8 cellular contexts compared by ENCODE assay signal in the genomic region with DNA sequence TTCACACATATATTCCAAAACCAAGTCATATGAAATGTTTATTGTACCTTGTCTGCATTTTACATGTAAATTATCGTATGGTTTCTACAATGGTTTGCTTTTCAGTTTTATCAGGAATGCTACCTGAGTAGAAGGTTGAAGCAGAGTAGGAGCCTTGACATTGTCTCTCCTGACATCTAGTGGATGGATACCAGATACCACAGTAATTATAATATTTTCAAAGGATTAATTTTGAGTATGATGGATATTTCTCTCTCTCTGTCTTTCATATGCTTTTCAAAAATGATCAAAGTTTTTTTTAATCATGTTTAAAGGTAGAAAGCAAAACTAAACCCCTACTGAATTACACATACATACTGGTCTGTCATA.
DNase-seq lines count a peak whose midpoint lies in the region; ATAC-seq, FAIRE-seq and TF ChIP-seq lines count a peak whose summit lies in the region.

No MANE protein-coding gene starts in this region.

- DNase-seq in D721Med (ENCODE audit: insufficient read length, low spot score) (no peak), kidney (no peak)
- no peak for DNase-seq in activated CD8-positive, alpha-beta memory T cell treated with anti-CD3 and anti-CD28 coated beads, Interleukin-2, amount 50 U/mL, for 4 hours
- no peak for DNase-seq in activated naive CD4-positive, alpha-beta T cell (lab: John Stamatoyannopoulos, UW)
- DNase-seq in activated CD4-positive, alpha-beta T cell treated with anti-CD3 and anti-CD28 coated beads, Interleukin-2, amount 10 ng/mL, durations not matched to agents 24 days and 14 days: no peak

- H3K9ac ChIP-seq in kidney (ENCODE audit: low read length in 2 of 2): no peak overlapping the region

- no peak overlapping the region for H3K4me3 Mint-ChIP-seq in activated CD4-positive, alpha-beta T cell treated with anti-CD3 and anti-CD28 coated beads, Interleukin-2, amount 10 ng/mL, durations not matched to agents 24 days and 14 days

- ATAC-seq in GM19397 (IDR thresholded peaks at IDR 0.05; ENCODE audit: unreplicated experiment) (peak; percentile 60), HG03558 (IDR thresholded peaks at IDR 0.05; ENCODE audit: extremely low read depth, unreplicated experiment) (peak; percentile 41), SK-N-SH treated with all-trans-retinoic acid at 6 μM for 48 hours (peak; percentile 74)

- no peaks in the 10 kb centered on the region for H3K9me3 ChIP-seq in kidney (ENCODE audit: control insufficient read depth in 1 of 2, low read length in 2 of 2)

- no peaks in the 10 kb centered on the region for H3K36me3 Mint-ChIP-seq in activated CD4-positive, alpha-beta T cell treated with anti-CD3 and anti-CD28 coated beads, Interleukin-2, amount 10 ng/mL, durations not matched to agents 24 days and 14 days (ENCODE audit: low read depth)

- no peaks in the 10 kb centered on the region for H3K4me1 Mint-ChIP-seq in activated CD4-positive, alpha-beta T cell treated with anti-CD3 and anti-CD28 coated beads, Interleukin-2, amount 10 ng/mL, durations not matched to agents 24 days and 14 days

- H3K9me3 Mint-ChIP-seq in activated CD4-positive, alpha-beta T cell treated with anti-CD3 and anti-CD28 coated beads, Interleukin-2, amount 10 ng/mL, durations not matched to agents 24 days and 14 days: no peaks in the 10 kb centered on the region

- no peak overlapping the region for H3K27ac Mint-ChIP-seq in activated CD4-positive, alpha-beta T cell treated with anti-CD3 and anti-CD28 coated beads, Interleukin-2, amount 10 ng/mL, durations not matched to agents 24 days and 14 days

- no peaks in the 10 kb centered on the region for H3K4me1 ChIP-seq in kidney (ENCODE audit: control insufficient read depth in 1 of 2, insufficient read depth in 1 of 2, low read depth in 1 of 2, low read length in 2 of 2)

- peak overlapping the region; percentile 39 to 42 for H3K4me3 ChIP-seq in kidney (ENCODE audit: low read length in 2 of 2)

- H3K27ac ChIP-seq in kidney (ENCODE audit: low read depth in 2 of 2, low read length in 2 of 2): peak overlapping the region in 1 of 2 donors; percentile 12

- peak; percentile 28 for TF ChIP-seq CTCF in D721Med (IDR thresholded peaks at IDR 0.05; ENCODE audit: insufficient read depth, missing control alignments)
- TF ChIP-seq CTCF in kidney (IDR thresholded peaks at IDR 0.05; ENCODE audit: borderline replicate concordance, extremely low read depth, insufficient read depth): peak; percentile 11

- FAIRE-seq in D721Med (lab: Jason Lieb, UNC) (no peak), kidney (lab: Jason Lieb, UNC) (peak; percentile 97)

- H3K27me3 Mint-ChIP-seq in activated CD4-positive, alpha-beta T cell treated with anti-CD3 and anti-CD28 coated beads, Interleukin-2, amount 10 ng/mL, durations not matched to agents 24 days and 14 days: no peaks in the 10 kb centered on the region

- intact Hi-C loops in kidney (cut with DNase I): no loop called here
- intact Hi-C loops in activated CD4-positive, alpha-beta T cell treated with anti-CD3 and anti-CD28 coated beads, Interleukin-2, amount 10 ng/mL, durations not matched to agents 24 days and 14 days (cut with micrococcal nuclease): no loop called here

- H3K36me3 ChIP-seq in kidney (ENCODE audit: control insufficient read depth in 1 of 2, insufficient read depth in 2 of 2, low read length in 2 of 2): no peaks in the 10 kb centered on the region

TF ChIP-seq in SK-N-SH treated with all-trans-retinoic acid at 6 μM for 48 hours, 23 proteins besides CTCF, POLR2A, EP300 and RAD21:
- TF ChIP-seq ZNF565 (CRISPR knock-in tag; conservative IDR thresholded peaks at IDR 0.05; ENCODE audit: low read depth): no peak
- TF ChIP-seq ZC3H10 (CRISPR knock-in tag; IDR thresholded peaks at IDR 0.05): no peak
- TF ChIP-seq ISL1 (CRISPR knock-in tag; IDR thresholded peaks at IDR 0.05): no peak
- no peak for TF ChIP-seq ZFP30 (CRISPR knock-in tag; IDR thresholded peaks at IDR 0.05)
- no peak for TF ChIP-seq SNAI2 (CRISPR knock-in tag; IDR thresholded peaks at IDR 0.05)
- TF ChIP-seq TCF4 (CRISPR knock-in tag; IDR thresholded peaks at IDR 0.05; ENCODE audit: borderline replicate concordance): no peak
- TF ChIP-seq RARB (CRISPR knock-in tag; IDR thresholded peaks at IDR 0.05): no peak
- TF ChIP-seq ZNF70 (CRISPR knock-in tag; IDR thresholded peaks at IDR 0.05): no peak
- TF ChIP-seq PATZ1 (CRISPR knock-in tag; IDR thresholded peaks at IDR 0.05; ENCODE audit: borderline replicate concordance): no peak
- no peak for TF ChIP-seq OSR1 (CRISPR knock-in tag; IDR thresholded peaks at IDR 0.05)
- no peak for TF ChIP-seq PPARA (CRISPR knock-in tag; IDR thresholded peaks at IDR 0.05; ENCODE audit: borderline replicate concordance)
- no peak for TF ChIP-seq ARNTL (CRISPR knock-in tag; IDR thresholded peaks at IDR 0.05; ENCODE audit: borderline replicate concordance, low read depth)
- no peak for TF ChIP-seq BACH2 (CRISPR knock-in tag; IDR thresholded peaks at IDR 0.05; ENCODE audit: borderline replicate concordance)
- TF ChIP-seq TOX (CRISPR knock-in tag; IDR thresholded peaks at IDR 0.05; ENCODE audit: borderline replicate concordance): no peak
- no peak for TF ChIP-seq CSDC2 (CRISPR knock-in tag; IDR thresholded peaks at IDR 0.05)
- no peak for TF ChIP-seq POU6F1 (CRISPR knock-in tag; IDR thresholded peaks at IDR 0.05; ENCODE audit: borderline replicate concordance, low read depth)
- TF ChIP-seq ZNF8 (CRISPR knock-in tag; IDR thresholded peaks at IDR 0.05): no peak
- TF ChIP-seq, protein P1, sequence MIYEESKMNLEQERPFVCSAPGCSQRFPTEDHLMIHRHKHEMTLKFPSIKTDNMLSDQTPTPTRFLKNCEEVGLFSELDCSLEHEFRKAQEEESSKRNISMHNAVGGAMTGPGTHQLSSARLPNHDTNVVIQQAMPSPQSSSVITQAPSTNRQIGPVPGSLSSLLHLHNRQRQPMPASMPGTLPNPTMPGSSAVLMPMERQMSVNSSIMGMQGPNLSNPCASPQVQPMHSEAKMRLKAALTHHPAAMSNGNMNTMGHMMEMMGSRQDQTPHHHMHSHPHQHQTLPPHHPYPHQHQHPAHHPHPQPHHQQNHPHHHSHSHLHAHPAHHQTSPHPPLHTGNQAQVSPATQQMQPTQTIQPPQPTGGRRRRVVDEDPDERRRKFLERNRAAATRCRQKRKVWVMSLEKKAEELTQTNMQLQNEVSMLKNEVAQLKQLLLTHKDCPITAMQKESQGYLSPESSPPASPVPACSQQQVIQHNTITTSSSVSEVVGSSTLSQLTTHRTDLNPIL (CRISPR knock-in tag; IDR thresholded peaks at IDR 0.05; ENCODE audit: low read depth): no peak
- TF ChIP-seq ESRRG (CRISPR knock-in tag; IDR thresholded peaks at IDR 0.05): no peak
